8 cellular contexts compared by ENCODE assay signal in the genomic region with DNA sequence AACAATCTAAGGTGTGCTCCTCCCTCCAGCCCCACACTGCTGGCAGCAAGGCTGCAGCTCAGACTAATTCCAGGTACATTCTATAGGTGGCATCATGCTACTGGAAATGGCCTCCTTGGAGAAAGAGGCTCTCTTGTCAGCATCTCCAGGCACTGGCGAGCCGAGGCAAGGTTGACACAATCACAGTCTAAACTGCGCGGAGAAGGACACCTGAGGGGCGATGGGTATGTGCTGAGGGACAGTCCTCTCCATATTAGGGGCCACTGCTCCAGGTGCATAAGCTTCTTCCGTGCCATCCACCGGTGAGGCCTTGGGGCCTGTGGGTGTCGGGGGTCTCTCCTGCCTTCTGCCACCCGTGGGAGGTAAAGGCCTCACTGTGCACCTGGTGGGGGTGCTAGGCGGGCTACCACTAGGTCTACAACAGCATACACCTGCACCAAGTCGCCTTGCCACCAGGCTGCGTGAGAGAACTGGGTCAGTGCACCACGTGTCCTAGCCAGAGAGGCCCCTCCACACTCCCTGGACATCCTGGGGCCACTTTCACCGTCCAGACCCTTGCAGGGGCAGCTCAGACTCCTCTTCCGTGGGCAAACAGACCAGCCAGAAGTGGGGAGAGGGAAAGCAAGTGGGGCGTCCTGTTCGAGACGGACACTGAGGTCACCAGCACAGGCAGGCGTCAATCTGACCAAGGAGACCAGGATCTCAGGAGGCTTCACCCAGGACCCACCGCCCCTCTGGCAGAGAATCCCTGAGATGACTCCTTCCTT. TPM values are rescaled to one million over a fixed set of nuclear protein-coding genes. Genes with fewer than 3 reads are reported as not detected.
DNase-seq lines count a peak whose midpoint lies in the region; ATAC-seq lines count a peak whose summit lies in the region.

No MANE protein-coding gene starts in this region.

- H3K4me1 Mint-ChIP-seq in stimulated activated effector memory CD8-positive, alpha-beta T cell treated with anti-CD3 and anti-CD28 coated beads, Interleukin-12 subunit alpha, Interleukin-12 subunit beta, amount 100 ng/mL, for 72 hours = peaks cover 51% of the 10 kb centered on the region

- H3K36me3 Mint-ChIP-seq in stimulated activated effector memory CD8-positive, alpha-beta T cell treated with anti-CD3 and anti-CD28 coated beads, Interleukin-12 subunit alpha, Interleukin-12 subunit beta, amount 100 ng/mL, for 72 hours = peaks cover 14% of the 10 kb centered on the region

- H3K9me3 Mint-ChIP-seq in stimulated activated effector memory CD8-positive, alpha-beta T cell treated with anti-CD3 and anti-CD28 coated beads, Interleukin-12 subunit alpha, Interleukin-12 subunit beta, amount 100 ng/mL, for 72 hours = no peaks in the 10 kb centered on the region

- in situ Hi-C loops in SK-MEL-5 (cut with HindIII; ENCODE audit: low pct_unique_long_range_greater_than_20kb, low sequenced_read_pairs) = no loop called here

- DNase-seq in DMS53 treated with DMSO at 0.1 percent for 48 hours (lab: John Stamatoyannopoulos, UW; ENCODE audit: unreplicated experiment) = peak; percentile 76
- DNase-seq in HuH-7 (ENCODE audit: low spot score) = peak; percentile 88
- DNase-seq in SK-MEL-5 (ENCODE audit: low read depth, low spot score) = peak; percentile 83
- peak; percentile 54 for DNase-seq in glomerular visceral epithelial cell (ENCODE audit: extremely low spot score)
- DNase-seq in stimulated activated effector memory CD8-positive, alpha-beta T cell treated with anti-CD3 and anti-CD28 coated beads, Interleukin-12 subunit alpha, Interleukin-12 subunit beta, amount 100 ng/mL, for 72 hours (ENCODE audit: low spot score in 2 of 2) = no peak
- no peak for DNase-seq in posterior cingulate gyrus
- no peak for DNase-seq in activated CD4-positive, alpha-beta T cell treated with anti-CD3 and anti-CD28 coated beads, Interleukin-2, amount 50 U/mL, for 4 hours
- DNase-seq in effector CD4-positive, alpha-beta T cell = no peak

- H3K4me3 Mint-ChIP-seq in stimulated activated effector memory CD8-positive, alpha-beta T cell treated with anti-CD3 and anti-CD28 coated beads, Interleukin-12 subunit alpha, Interleukin-12 subunit beta, amount 100 ng/mL, for 72 hours = peak overlapping the region; percentile 35

- H3K27ac Mint-ChIP-seq in stimulated activated effector memory CD8-positive, alpha-beta T cell treated with anti-CD3 and anti-CD28 coated beads, Interleukin-12 subunit alpha, Interleukin-12 subunit beta, amount 100 ng/mL, for 72 hours = no peak overlapping the region

- ATAC-seq in stimulated activated effector memory CD8-positive, alpha-beta T cell treated with anti-CD3 and anti-CD28 coated beads, Interleukin-12 subunit alpha, Interleukin-12 subunit beta, amount 100 ng/mL, for 72 hours = no peak

- intact Hi-C loops in posterior cingulate gyrus (cut with DNase I) = no loop called here

RNA-seq across cellular contexts. Expression of a gene that starts 12.1 kb away (rescaled TPM):
- 31.3 and 34.4 TPM in 2 replicates for total RNA-seq in SK-MEL-5 (2014; rRNA removed; shearing (Covaris generic))
- polyA plus RNA-seq in SK-MEL-5 (2015; cell fraction: cytosol; rRNA removed) = 16.1 and 27.3 TPM in 2 replicates
- polyA plus RNA-seq in SK-MEL-5 (2015; cell fraction: nucleus; rRNA removed) = 30.6 and 35.7 TPM in 2 replicates

RNA-seq across cellular contexts. Expression of a gene that starts 30.3 kb away (rescaled TPM):
- 120 and 128 TPM in 2 replicates for total RNA-seq in SK-MEL-5 (2014; rRNA removed; shearing (Covaris generic))
- 243 and 286 TPM in 2 replicates for polyA plus RNA-seq in SK-MEL-5 (2015; cell fraction: cytosol; rRNA removed)
- 260 and 320 TPM in 2 replicates for polyA plus RNA-seq in SK-MEL-5 (2015; cell fraction: nucleus; rRNA removed)

RNA-seq across cellular contexts. Expression of a gene that starts 31.0 kb away (rescaled TPM):
- 18.0 and 18.4 TPM in 2 replicates for total RNA-seq in SK-MEL-5 (2014; rRNA removed; shearing (Covaris generic))
- 24.5 and 29.7 TPM in 2 replicates for polyA plus RNA-seq in SK-MEL-5 (2015; cell fraction: cytosol; rRNA removed)
- 59.6 and 70.5 TPM in 2 replicates for polyA plus RNA-seq in SK-MEL-5 (2015; cell fraction: nucleus; rRNA removed)

Comparison
In these comparisons a context has a peak if more than half of its experiments do, and no peak if none do; other contexts are left out.
1. DNase-seq: peak in DMS53 treated with DMSO at 0.1 percent for 48 hours (single experiment), HuH-7 (single experiment), SK-MEL-5 (single experiment) and glomerular visceral epithelial cell (single experiment); none in stimulated activated effector memory CD8-positive, alpha-beta T cell treated with anti-CD3 and anti-CD28 coated beads, Interleukin-12 subunit alpha, Interleukin-12 subunit beta, amount 100 ng/mL, for 72 hours (0 of 2), posterior cingulate gyrus (0 of 10), activated CD4-positive, alpha-beta T cell treated with anti-CD3 and anti-CD28 coated beads, Interleukin-2, amount 50 U/mL, for 4 hours (0 of 2) and effector CD4-positive, alpha-beta T cell (single experiment).